Comparison of ENCODE assay signal across 23 cellular contexts in genomic region chr18:24189664-24190346, GRCh38. TPM values are rescaled to one million over a fixed set of nuclear protein-coding genes. Genes with fewer than 3 reads are reported as not detected.
DNase-seq lines count a peak whose midpoint lies in the region; ATAC-seq, FAIRE-seq and TF ChIP-seq lines count a peak whose summit lies in the region.
"Had no signal": no experiment of that assay in that cellular context is flagged by ENCODE, and none has a peak within 500 bp of the region (broad histone marks: within the 10 kb centered on the region; RNA-seq: fewer than 3 reads in every experiment).

No MANE protein-coding gene starts in this region.

- H3K36me3 ChIP-seq in IMR-90 (ENCODE audit: control insufficient read depth, insufficient read depth, low read length), result no peaks in the 10 kb centered on the region
- no peaks in the 10 kb centered on the region for H3K36me3 ChIP-seq in GM12878 (ENCODE audit: control insufficient read depth in 2 of 2, insufficient read depth in 2 of 2, low read length in 1 of 2)
- H3K36me3 ChIP-seq in mesendoderm (ENCODE audit: control insufficient read depth, insufficient read depth, low read length), result no peaks in the 10 kb centered on the region
- H3K36me3 ChIP-seq in tibial nerve, result peaks cover 0 to 5% (median 0%) of the 10 kb centered on the region in 3 donors
- H3K36me3 ChIP-seq: MG63 had no signal

- H3K4me3 ChIP-seq in IMR-90 (ENCODE audit: insufficient read depth, low read depth, low read length), result no peak overlapping the region
- no peak overlapping the region for H3K4me3 ChIP-seq in GM12878
- no peak overlapping the region for H3K4me3 ChIP-seq in mesendoderm (ENCODE audit: low read length)
- H3K4me3 ChIP-seq in tibial nerve, result no peak overlapping the region
- H3K4me3 ChIP-seq: GM23248, MG63 had no signal

- H3K9ac ChIP-seq in IMR-90 (ENCODE audit: low read depth, low read length) (no peak overlapping the region), GM12878 (ENCODE audit: control insufficient read depth, insufficient read depth, low read length) (no peak overlapping the region), mesendoderm (ENCODE audit: low read length) (no peak overlapping the region)
- H3K9ac ChIP-seq: GM23248 had no signal

- H3K9me3 ChIP-seq in IMR-90 (ENCODE audit: control insufficient read depth, insufficient read depth, low read length) (no peaks in the 10 kb centered on the region), GM12878 (replicated peaks; ENCODE audit: control insufficient read depth, insufficient read depth, low read length) (no peaks in the 10 kb centered on the region), tibial nerve (no peaks in the 10 kb centered on the region)
- H3K9me3 ChIP-seq: MG63 had no signal

- H2BK15ac ChIP-seq in IMR-90 (ENCODE audit: low read depth, low read length) (no peak overlapping the region), mesendoderm (replicated peaks; ENCODE audit: low read depth) (no peak overlapping the region)

- H3K27ac ChIP-seq in IMR-90 (ENCODE audit: insufficient read depth, low read length), result no peak overlapping the region
- H3K27ac ChIP-seq in GM12878 (ENCODE audit: control insufficient read depth, insufficient read depth), result no peak overlapping the region
- H3K27ac ChIP-seq in mesendoderm (ENCODE audit: low read depth, low read length), result no peak overlapping the region
- no peak overlapping the region for H3K27ac ChIP-seq in tibial nerve
- H3K27ac ChIP-seq: C4-2B, GM23248 had no signal

- CTCF ChIA-PET in IMR-90 (lab: Yijun Ruan, JAX) (interaction anchor here (1.3 to 2.4 kb wide), 3 partner anchors 13 to 25 kb away, joined by 3 to 12 read pairs (median 4); no protein-coding TSS in a partner anchor), GM12878 (lab: Yijun Ruan, JAX) (interaction anchor here (1.1 to 6.2 kb wide), 3 partner anchors 11 to 299 kb away, joined by 5 to 69 read pairs (median 6); no protein-coding TSS in a partner anchor)

- RAD21 ChIA-PET in GM12878 (lab: Charles Lee; ENCODE audit: unreplicated experiment), result interaction anchor here (1.5 kb wide), 1 partner anchor 13 kb away, joined by 14 read pairs; no protein-coding TSS in a partner anchor

- intact Hi-C loops in IMR-90 (cut with micrococcal nuclease) (no loop called here), GM12878 (cut with micrococcal nuclease; ENCODE audit: unreplicated experiment) (no loop called here)

- H2BK120ac ChIP-seq in IMR-90 (ENCODE audit: low read depth, low read length) (no peak overlapping the region), mesendoderm (ENCODE audit: low read depth, low read length) (no peak overlapping the region)

- SMC1A ChIA-PET in GM12878 (lab: Charles Lee; ENCODE audit: uncharacterized antibody, unreplicated experiment), result interaction anchor here (1.3 to 6.5 kb wide), 2 partner anchors 7 to 13 kb away, joined by 4 to 48 read pairs; no protein-coding TSS in a partner anchor

- H3K4me2 ChIP-seq in IMR-90 (ENCODE audit: low read depth, low read length), result no peak overlapping the region
- peak overlapping the region; percentile 51; the same call in 1 of the 2 replicates for H3K4me2 ChIP-seq in GM12878 (ENCODE audit: control insufficient read depth, insufficient read depth)
- H3K4me2 ChIP-seq in mesendoderm (ENCODE audit: low read length), result no peak overlapping the region

- TF ChIP-seq RAD21 in IMR-90 (IDR thresholded peaks at IDR 0.05; ENCODE audit: low read length), result no peak
- no peak for TF ChIP-seq RAD21 in GM12878 (IDR thresholded peaks at IDR 0.05; ENCODE audit: insufficient read depth, low read depth, low read length)

- no peak overlapping the region for H2BK20ac ChIP-seq in IMR-90 (ENCODE audit: low read depth, low read length)

- H4K5ac ChIP-seq in IMR-90 (ENCODE audit: low read depth, low read length) (no peak overlapping the region), mesendoderm (ENCODE audit: low read length) (no peak overlapping the region)

- H2AFZ ChIP-seq in IMR-90 (replicated peaks; ENCODE audit: low read length, poor library complexity) (no peak overlapping the region), GM12878 (ENCODE audit: control insufficient read depth, low read depth, low read length) (no peak overlapping the region)
- H2AFZ ChIP-seq: GM23248 had no signal

- H3K4me1 ChIP-seq in IMR-90 (ENCODE audit: control insufficient read depth, insufficient read depth, low read length), result peaks cover 6% of the 10 kb centered on the region
- H3K4me1 ChIP-seq in GM12878 (ENCODE audit: control insufficient read depth, insufficient read depth, low read length), result peaks cover 21% of the 10 kb centered on the region
- H3K4me1 ChIP-seq in mesendoderm (ENCODE audit: control insufficient read depth, low read depth, low read length), result no peaks in the 10 kb centered on the region
- H3K4me1 ChIP-seq in tibial nerve, result peaks cover 0 to 15% (median 0%) of the 10 kb centered on the region in 4 donors

- H4K91ac ChIP-seq in IMR-90 (ENCODE audit: insufficient read depth, low read depth, low read length), result no peak overlapping the region

- no peak overlapping the region for H3K56ac ChIP-seq in IMR-90 (ENCODE audit: extremely low read depth, insufficient read depth, low read length)
- no peak overlapping the region for H3K56ac ChIP-seq in mesendoderm (ENCODE audit: low read length)

- H3K9me1 ChIP-seq in IMR-90 (ENCODE audit: insufficient read depth, low read length), result peaks cover 3% of the 10 kb centered on the region

- TF ChIP-seq CTCF in IMR-90 (conservative IDR thresholded peaks at IDR 0.05; ENCODE audit: low read depth, low read length) (no peak), GM12878 (IDR thresholded peaks at IDR 0.05 in 2 of 3, conservative IDR thresholded peaks at IDR 0.05 in 1 of 3; ENCODE audit: control insufficient read depth in 2 of 3, extremely low read depth in 1 of 3, insufficient read depth in 1 of 3, low read depth in 3 of 3, low read length in 3 of 3) (no peak), tibial nerve (IDR thresholded peaks at IDR 0.05) (no peak)

- POLR2A ChIA-PET in IMR-90 (lab: Charles Lee; ENCODE audit: unreplicated experiment) (no interaction called here), GM12878 (lab: Charles Lee) (no interaction called here)

- H3K18ac ChIP-seq in IMR-90 (ENCODE audit: low read depth, low read length) (no peak overlapping the region), mesendoderm (ENCODE audit: low read length) (no peak overlapping the region)

- BruUV-seq in IMR-90 (replicated peaks; lab: Mats Ljungman, UMichigan) (no TSS peak), GM12878 (replicated peaks; lab: Mats Ljungman, UMichigan) (no TSS peak)

- TF ChIP-seq EP300 in GM12878 (IDR thresholded peaks at IDR 0.05; ENCODE audit: borderline replicate concordance in 1 of 2, control insufficient read depth in 1 of 2, low read depth in 2 of 2, low read length in 2 of 2) (no peak), tibial nerve (IDR thresholded peaks at IDR 0.05) (no peak)

- H3K4ac ChIP-seq in IMR-90 (ENCODE audit: low read depth, low read length) (no peak overlapping the region; the same call in 1 of the 2 replicates), mesendoderm (ENCODE audit: low read depth, low read length) (no peak overlapping the region)

- FAIRE-seq in GM12878 (lab: Jason Lieb, UNC), result no peak
- FAIRE-seq: A204.1 had no signal

- TF ChIP-seq POLR2A in IMR-90 (IDR thresholded peaks at IDR 0.05; ENCODE audit: low read depth, low read length) (no peak), GM12878 (IDR thresholded peaks at IDR 0.05; ENCODE audit: low read depth, low read length) (no peak), tibial nerve (IDR thresholded peaks at IDR 0.05) (no peak)

- H2AK9ac ChIP-seq in IMR-90 (replicated peaks; ENCODE audit: low read depth, low read length, poor library complexity), result no peak overlapping the region

- no peak overlapping the region for H3K23ac ChIP-seq in IMR-90 (ENCODE audit: low read depth, low read length)
- H3K23ac ChIP-seq in mesendoderm (ENCODE audit: low read length), result peak overlapping the region; percentile 25

- H4K8ac ChIP-seq in IMR-90 (ENCODE audit: low read depth in 2 of 2, low read length in 2 of 2), result no peak overlapping the region
- no peak overlapping the region for H4K8ac ChIP-seq in mesendoderm (ENCODE audit: low read depth, low read length)

- WGBS in IMR-90 (ENCODE audit: extremely low coverage in 2 of 2, insufficient read length in 1 of 2), 2 experiments, result 97% methylated on average over 5 of the region's 15 CpGs; no CpG with 5 or more reads in 1 of the 2 experiments
- WGBS in GM12878 (ENCODE audit: insufficient coverage, insufficient replicate concordance, low lambda C conversion rate, missing lambda C conversion rate), result 77% methylated on average over 15 of the region's 15 CpGs
- WGBS in mesendoderm (ENCODE audit: extremely low coverage, insufficient coverage, low lambda C conversion rate), result no CpG with 5 or more reads among the region's 15 CpGs
- WGBS in tibial nerve, 2 donors, result 84 to 87% methylated on average over 15 of the region's 15 CpGs

- 0 out of 4 replicates have a peak, but pooled peaks cover 0 to 11% of the 10 kb centered on the region in 2 experiments for H3K79me1 ChIP-seq in IMR-90 (ENCODE audit: low read depth in 1 of 2, low read length in 2 of 2)
- no peaks in the 10 kb centered on the region for H3K79me1 ChIP-seq in mesendoderm (ENCODE audit: low read length)

- dilution Hi-C loops in IMR-90 (cut with HindIII; ENCODE audit: low sequenced_read_pairs, unreplicated experiment), result no loop called here

- H2AK5ac ChIP-seq in IMR-90 (ENCODE audit: low read depth, low read length), result 0 out of 2 replicates have a peak overlapping the region, but pooled peaks have one; percentile 13
- no peak overlapping the region for H2AK5ac ChIP-seq in mesendoderm (ENCODE audit: low read length)

- no peak for ATAC-seq in IMR-90 (ENCODE audit: low read depth)
- no peak for ATAC-seq in GM12878

- H3K14ac ChIP-seq in IMR-90 (replicated peaks; ENCODE audit: low read depth, low read length), result no peak overlapping the region

- no peaks in the 10 kb centered on the region for H3K27me3 ChIP-seq in IMR-90 (ENCODE audit: control insufficient read depth, insufficient read depth, low read length)
- peaks cover 0 to 9% of the 10 kb centered on the region in 2 experiments; a peak in 2 of 4 replicates for H3K27me3 ChIP-seq in GM12878 (replicated peaks in 1 of 2; ENCODE audit: control insufficient read depth in 2 of 2, insufficient read depth in 2 of 2, low read length in 1 of 2)
- H3K27me3 ChIP-seq in mesendoderm (ENCODE audit: insufficient read depth, low read length, poor library complexity), result no peaks in the 10 kb centered on the region
- H3K27me3 ChIP-seq in tibial nerve, result no peaks in the 10 kb centered on the region
- H3K27me3 ChIP-seq: MG63 had no signal

- no peak overlapping the region for H2BK5ac ChIP-seq in IMR-90 (ENCODE audit: low read depth, low read length, poor library complexity, severe bottlenecking)
- no peak overlapping the region for H2BK5ac ChIP-seq in mesendoderm (ENCODE audit: low read length)

- in situ Hi-C loops in IMR-90 (cut with MboI; ENCODE audit: low sequenced_read_pairs), result no loop called here
- in situ Hi-C loops in GM12878 (cut with MboI), result no loop called here

- H3K79me2 ChIP-seq in GM12878 (ENCODE audit: control insufficient read depth, insufficient read depth, low read length), result no peaks in the 10 kb centered on the region
- no peaks in the 10 kb centered on the region for H3K79me2 ChIP-seq in mesendoderm (ENCODE audit: control insufficient read depth, insufficient read depth, low read length)

- H4K20me1 ChIP-seq in IMR-90 (ENCODE audit: insufficient read depth, low read length) (no peaks in the 10 kb centered on the region), GM12878 (ENCODE audit: control insufficient read depth, insufficient read depth) (no peaks in the 10 kb centered on the region)

- peak; percentile 14 for DNase-seq in ELF-1 (ENCODE audit: low read depth, low spot score)
- no peak for DNase-seq in IMR-90
- no peak for DNase-seq in GM12878 (ENCODE audit: low read depth, low spot score)
- peak; percentile 50 for DNase-seq in mesendoderm
- DNase-seq in tibial nerve (ENCODE audit: low spot score in 2 of 2), result no peak
- no peak for DNase-seq in iPS-NIHi11 (ENCODE audit: low spot score)
- DNase-seq in stimulated activated CD4-positive, alpha-beta T cell treated with anti-CD3 and anti-CD28 coated beads, Interleukin-15, amount 100 ng/mL, for 24 hours, result no peak
- no peak for DNase-seq in DMS 273 treated with DMSO at 0.1 percent for 48 hours (lab: John Stamatoyannopoulos, UW)
- DNase-seq: CD8-positive, alpha-beta memory T cell; DMS53; GF-D8; Kasumi-1; MG63; NCI-H1048; NCI-H1436 treated with DMSO at 0.1 percent for 48 hours; NCI-H1930; NCI-H2227 treated with DMSO at 0.1 percent for 48 hours; NCI-H510A; NCI-H748 treated with DMSO at 0.1 percent for 48 hours; Right ventricle myocardium superior had no signal

RNA-seq across cellular contexts. Expression of gene CABYR, which starts 50.9 kb away (rescaled TPM):
- 3.6 and 4.1 TPM in 2 replicates for total RNA-seq in IMR-90 (2012; rRNA removed)
- 6.2 and 7.1 TPM in 2 replicates for polyA plus RNA-seq in IMR-90 (2012; rRNA removed)
- polyA plus RNA-seq in IMR-90 (2012; cell fraction: cytosol; rRNA removed), result 2.0 and 2.8 TPM in 2 replicates
- 2.9 and 13.9 TPM in 2 replicates for polyA plus RNA-seq in IMR-90 (2012; cell fraction: nucleus; rRNA removed; ENCODE audit: low replicate concordance)
- total RNA-seq in GM12878 (2013; cell fraction: nucleolus; rRNA removed), result 2.3 and 3.8 TPM in 2 replicates
- 2.1 and 2.7 TPM in 2 replicates for total RNA-seq in GM12878 (2014; rRNA removed)
- 1.9 and 2.4 TPM in 2 replicates for total RNA-seq in GM12878 (2014; rRNA removed; fragmentation: Illumina TruSeq; extraction: Trizol)
- total RNA-seq in GM12878 (2021), result 1.0 and 1.4 TPM in 2 replicates
- 1.1 TPM for polyA plus RNA-seq in GM12878 (2011; ENCODE audit: low read depth)
- 0.17 and 0.29 TPM in 2 replicates for polyA plus RNA-seq in GM12878 (2011; rRNA removed)
- 0.18 and 0.28 TPM in 2 replicates for polyA plus RNA-seq in GM12878 (2011; cell fraction: cytosol; rRNA removed)
- polyA plus RNA-seq in GM12878 (2011; cell fraction: nucleus; rRNA removed), result 0.57 and 1.0 TPM in 2 replicates
- polyA plus RNA-seq in GM12878 (2012), result 1.0 and 1.5 TPM in 2 replicates
- polyA plus RNA-seq in GM12878 (2014; fragmentation: Illumina TruSeq; extraction: Trizol), result 2.8 and 3.6 TPM in 2 replicates
- polyA plus RNA-seq in GM12878 (2014; fragmentation: Nextera tagmentation; extraction: Ambion mirVana), result 1 to 10 TPM; 1.4 to 2.2 TPM
- polyA plus RNA-seq in GM12878 (2014; rRNA removed), result 1.5 and 1.7 TPM in 2 replicates
- 1 to 10 TPM; 1.3 to 2.1 TPM for polyA plus RNA-seq in GM12878 (2016; fragmentation: Nextera tagmentation; extraction: Ambion mirVana)
- polyA minus RNA-seq in GM12878 (2011; rRNA and poly(A)+ RNA removed), result 0.72 TPM in 1 of 2 replicates, not detected in the other
- polyA minus RNA-seq in GM12878 (2011; cell fraction: cytosol; rRNA and poly(A)+ RNA removed), result not detected in 2 replicates
- polyA minus RNA-seq in GM12878 (2011; cell fraction: nucleus; rRNA and poly(A)+ RNA removed), result 0.48 TPM in 1 of 2 replicates, not detected in the other
- polyA plus RNA-seq in mesendoderm (2013, experiment 1 of 2), result 23.0 TPM
- polyA plus RNA-seq in mesendoderm (2013, experiment 2 of 2), result 22.3 TPM
- 1 to 10 TPM in 1 of 4 donors, under 1 TPM in 3; 0.30 to 1.5 (median 0.81) TPM for total RNA-seq in tibial nerve
- total RNA-seq: Right ventricle myocardium superior had no signal

Comparison
In these comparisons a context has a peak if more than half of its experiments do, and no peak if none do; other contexts are left out.
1. DNase-seq: peak in ELF-1 (single experiment) and mesendoderm (single experiment); none in IMR-90 (single experiment), GM12878 (single experiment), tibial nerve (0 of 2), iPS-NIHi11 (single experiment), stimulated activated CD4-positive, alpha-beta T cell treated with anti-CD3 and anti-CD28 coated beads, Interleukin-15, amount 100 ng/mL, for 24 hours (single experiment) and DMS 273 treated with DMSO at 0.1 percent for 48 hours (single experiment).